Comparison of ENCODE assay signal across 1 cellular context in the genomic region with DNA sequence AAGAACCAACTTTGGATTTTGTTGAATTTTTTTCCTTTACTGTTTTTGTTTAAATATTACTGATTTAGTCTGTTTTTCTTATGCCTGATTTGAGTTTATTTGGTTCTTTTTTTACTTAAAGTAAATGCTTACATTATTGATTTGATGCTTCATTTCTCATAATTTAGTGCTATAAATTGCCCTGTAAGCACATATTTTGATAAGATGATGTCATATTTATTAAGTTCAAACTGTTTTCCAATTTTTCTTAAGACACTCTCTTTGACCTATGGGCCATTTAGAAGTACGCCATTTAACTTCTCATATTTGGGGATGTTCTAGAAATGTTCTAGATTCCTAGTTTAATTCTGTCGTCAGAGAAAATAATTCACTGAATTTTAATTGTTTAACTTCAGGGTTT. TPM values are rescaled to one million over a fixed set of nuclear protein-coding genes. Genes with fewer than 3 reads are reported as not detected.
"Had no signal": no experiment of that assay in that cellular context is flagged by ENCODE, and none has a peak within 500 bp of the region (broad histone marks: within the 10 kb centered on the region; RNA-seq: fewer than 3 reads in every experiment).

No MANE protein-coding gene starts in this region.

RNA-seq across cellular contexts. Expression of a gene that starts 25.5 kb away (rescaled TPM):
- polyA plus RNA-seq: naive thymus-derived CD4-positive, alpha-beta T cell had no signal
